ENCODE assay signal across 16 cellular contexts in genomic region chr3:148466143-148466542, GRCh38.
DNase-seq lines count a peak whose midpoint lies in the region; ATAC-seq and TF ChIP-seq lines count a peak whose summit lies in the region.
"Had no signal": no experiment of that assay in that cellular context is flagged by ENCODE, and none has a peak within 500 bp of the region (broad histone marks: within the 10 kb centered on the region; RNA-seq: fewer than 3 reads in every experiment).

No MANE protein-coding gene starts in this region.

- DNase-seq in GM03348 (ENCODE audit: low spot score) (peak; percentile 11), OCI-M2 (lab: John Stamatoyannopoulos, UW; ENCODE audit: unreplicated experiment) (peak; percentile 13), epithelial cell of proximal tubule (ENCODE audit: low read depth) (peak; percentile 19), neural progenitor cell (ENCODE audit: low spot score) (no peak), RWPE1 (ENCODE audit: low spot score) (no peak), OCI-LY7 (ENCODE audit: low spot score) (no peak)
- no peak for DNase-seq in activated CD4-positive, alpha-beta memory T cell treated with anti-CD3 and anti-CD28 coated beads for 36 hours
- DNase-seq: activated CD8-positive, alpha-beta memory T cell treated with anti-CD3 and anti-CD28 coated beads, Interleukin-2, amount 10 ng/mL, durations not matched to agents 7 days and 5 days; activated naive CD8-positive, alpha-beta T cell treated with anti-CD3 and anti-CD28 coated beads, Interleukin-2, amount 10 ng/mL, durations not matched to agents 7 days and 5 days; Peyer's patch; stimulated activated CD4-positive, alpha-beta T cell treated with anti-CD3 and anti-CD28 coated beads, Interleukin-4, amount 100 ng/mL, for 4 hours; stomach; T-helper 9 cell had no signal

- intact Hi-C loops in activated CD4-positive, alpha-beta memory T cell treated with anti-CD3 and anti-CD28 coated beads for 36 hours (cut with micrococcal nuclease), result no loop called here
- intact Hi-C loops in OCI-LY7 (cut with micrococcal nuclease; ENCODE audit: unreplicated experiment), result no loop called here

- H4K20me1 ChIP-seq in neural progenitor cell (ENCODE audit: low read depth) (no peaks in the 10 kb centered on the region), OCI-LY7 (ENCODE audit: insufficient read depth, low read length) (no peaks in the 10 kb centered on the region)

- H3K36me3 Mint-ChIP-seq in neural progenitor cell, result no peaks in the 10 kb centered on the region
- no peaks in the 10 kb centered on the region for H3K36me3 Mint-ChIP-seq in activated CD4-positive, alpha-beta memory T cell treated with anti-CD3 and anti-CD28 coated beads for 36 hours
- H3K36me3 Mint-ChIP-seq: activated CD8-positive, alpha-beta memory T cell treated with anti-CD3 and anti-CD28 coated beads, Interleukin-2, amount 10 ng/mL, durations not matched to agents 7 days and 5 days; activated naive CD8-positive, alpha-beta T cell treated with anti-CD3 and anti-CD28 coated beads, Interleukin-2, amount 10 ng/mL, durations not matched to agents 7 days and 5 days had no signal

- POLR2A ChIA-PET in RWPE1 (lab: Yijun Ruan, JAX; ENCODE audit: low non-redundant PET) (no interaction called here), OCI-LY7 (lab: Charles Lee) (no interaction called here)
- POLR2A ChIA-PET in activated CD4-positive, alpha-beta memory T cell treated with anti-CD3 and anti-CD28 coated beads for 36 hours (lab: Charles Lee), result no interaction called here

- no peak for ATAC-seq in GM21723 (IDR thresholded peaks at IDR 0.05; ENCODE audit: unreplicated experiment)
- ATAC-seq: activated CD8-positive, alpha-beta memory T cell treated with anti-CD3 and anti-CD28 coated beads, Interleukin-2, amount 10 ng/mL, durations not matched to agents 7 days and 5 days had no signal

- H3K79me2 ChIP-seq in neural progenitor cell (ENCODE audit: low read depth) (no peaks in the 10 kb centered on the region), OCI-LY7 (ENCODE audit: insufficient read depth, low read depth, low read length) (no peaks in the 10 kb centered on the region)

- H3K9ac ChIP-seq in neural progenitor cell, result no peak overlapping the region

- H3K4me1 ChIP-seq in neural progenitor cell, result no peaks in the 10 kb centered on the region
- H3K4me1 ChIP-seq in OCI-LY7 (ENCODE audit: insufficient read depth, low read length, poor library complexity, severe bottlenecking), result no peaks in the 10 kb centered on the region
- H3K4me1 ChIP-seq: Peyer's patch, stomach had no signal

- H3K27ac ChIP-seq in neural progenitor cell (no peak overlapping the region), RWPE1 (no peak overlapping the region), OCI-LY7 (ENCODE audit: low read depth, low read length, poor library complexity, severe bottlenecking) (no peak overlapping the region)
- H3K27ac ChIP-seq: C4-2B, Peyer's patch, stomach had no signal

- peaks cover 2% of the 10 kb centered on the region for H3K27me3 Mint-ChIP-seq in neural progenitor cell (ENCODE audit: insufficient read depth, low read depth)
- H3K27me3 Mint-ChIP-seq in activated CD4-positive, alpha-beta memory T cell treated with anti-CD3 and anti-CD28 coated beads for 36 hours, result no peaks in the 10 kb centered on the region
- H3K27me3 Mint-ChIP-seq: activated CD8-positive, alpha-beta memory T cell treated with anti-CD3 and anti-CD28 coated beads, Interleukin-2, amount 10 ng/mL, durations not matched to agents 7 days and 5 days; activated naive CD8-positive, alpha-beta T cell treated with anti-CD3 and anti-CD28 coated beads, Interleukin-2, amount 10 ng/mL, durations not matched to agents 7 days and 5 days had no signal

- H3K27ac Mint-ChIP-seq in neural progenitor cell, result peak overlapping the region; percentile 8
- no peak overlapping the region for H3K27ac Mint-ChIP-seq in activated CD4-positive, alpha-beta memory T cell treated with anti-CD3 and anti-CD28 coated beads for 36 hours
- H3K27ac Mint-ChIP-seq: activated CD8-positive, alpha-beta memory T cell treated with anti-CD3 and anti-CD28 coated beads, Interleukin-2, amount 10 ng/mL, durations not matched to agents 7 days and 5 days; activated naive CD8-positive, alpha-beta T cell treated with anti-CD3 and anti-CD28 coated beads, Interleukin-2, amount 10 ng/mL, durations not matched to agents 7 days and 5 days had no signal

- no peak for TF ChIP-seq CTCF in epithelial cell of proximal tubule (conservative IDR thresholded peaks at IDR 0.05; ENCODE audit: low read depth, low read length)
- TF ChIP-seq CTCF in neural progenitor cell (IDR thresholded peaks at IDR 0.05), result no peak
- no peak for TF ChIP-seq CTCF in RWPE1 (conservative IDR thresholded peaks at IDR 0.05; ENCODE audit: low read depth)
- no peak for TF ChIP-seq CTCF in OCI-LY7 (conservative IDR thresholded peaks at IDR 0.05; ENCODE audit: low read length)

- peaks cover 12% of the 10 kb centered on the region for H3K4me1 Mint-ChIP-seq in neural progenitor cell
- H3K4me1 Mint-ChIP-seq in activated CD4-positive, alpha-beta memory T cell treated with anti-CD3 and anti-CD28 coated beads for 36 hours (ENCODE audit: low read depth), result no peaks in the 10 kb centered on the region

- no peaks in the 10 kb centered on the region for H3K27me3 ChIP-seq in neural progenitor cell
- H3K27me3 ChIP-seq: Peyer's patch, stomach had no signal

- no peaks in the 10 kb centered on the region for H3K9me2 ChIP-seq in OCI-LY7 (ENCODE audit: insufficient read depth, low read length)

- H3K9me3 Mint-ChIP-seq in neural progenitor cell, result peaks cover 8% of the 10 kb centered on the region
- peaks cover 4% of the 10 kb centered on the region for H3K9me3 Mint-ChIP-seq in activated CD4-positive, alpha-beta memory T cell treated with anti-CD3 and anti-CD28 coated beads for 36 hours
- H3K9me3 Mint-ChIP-seq: activated naive CD8-positive, alpha-beta T cell treated with anti-CD3 and anti-CD28 coated beads, Interleukin-2, amount 10 ng/mL, durations not matched to agents 7 days and 5 days had no signal

- BruUV-seq in OCI-LY7 (replicated peaks; lab: Mats Ljungman, UMichigan), result no TSS peak

- CTCF ChIA-PET in RWPE1 (lab: Yijun Ruan, JAX) (no interaction called here), OCI-LY7 (lab: Charles Lee; ENCODE audit: unreplicated experiment) (no interaction called here)
- CTCF ChIA-PET in activated CD4-positive, alpha-beta memory T cell treated with anti-CD3 and anti-CD28 coated beads for 36 hours (lab: Charles Lee), result no interaction called here

- no peaks in the 10 kb centered on the region for H3F3A ChIP-seq in neural progenitor cell (ENCODE audit: low read depth)

- H2AFZ ChIP-seq in neural progenitor cell (replicated peaks), result no peak overlapping the region
- no peak overlapping the region for H2AFZ ChIP-seq in OCI-LY7 (ENCODE audit: low read length)

- H3K4me3 Mint-ChIP-seq in neural progenitor cell, result no peak overlapping the region
- H3K4me3 Mint-ChIP-seq in activated CD4-positive, alpha-beta memory T cell treated with anti-CD3 and anti-CD28 coated beads for 36 hours, result no peak overlapping the region
- H3K4me3 Mint-ChIP-seq: activated CD8-positive, alpha-beta memory T cell treated with anti-CD3 and anti-CD28 coated beads, Interleukin-2, amount 10 ng/mL, durations not matched to agents 7 days and 5 days; activated naive CD8-positive, alpha-beta T cell treated with anti-CD3 and anti-CD28 coated beads, Interleukin-2, amount 10 ng/mL, durations not matched to agents 7 days and 5 days had no signal

- H3K9me3 ChIP-seq in neural progenitor cell (ENCODE audit: low read depth) (no peaks in the 10 kb centered on the region), OCI-LY7 (ENCODE audit: low read length) (no peaks in the 10 kb centered on the region)
- H3K9me3 ChIP-seq: Peyer's patch, stomach had no signal

- H3K36me3 ChIP-seq in neural progenitor cell, result no peaks in the 10 kb centered on the region
- no peaks in the 10 kb centered on the region for H3K36me3 ChIP-seq in OCI-LY7 (ENCODE audit: insufficient read depth, low read length)
- H3K36me3 ChIP-seq: Peyer's patch, stomach had no signal

- no peak overlapping the region for H3K4me2 ChIP-seq in neural progenitor cell
- no peak overlapping the region for H3K4me2 ChIP-seq in OCI-LY7 (ENCODE audit: low read length)

- H3K4me3 ChIP-seq in epithelial cell of proximal tubule (ENCODE audit: low read depth, low read length), result no peak overlapping the region
- no peak overlapping the region for H3K4me3 ChIP-seq in neural progenitor cell
- no peak overlapping the region for H3K4me3 ChIP-seq in OCI-LY7 (ENCODE audit: low read depth, low read length, poor library complexity, severe bottlenecking)
- H3K4me3 ChIP-seq: lung, Peyer's patch, stomach had no signal

Comparison
In these comparisons a context has a peak if more than half of its experiments do, and no peak if none do; other contexts are left out.
1. DNase-seq: peak in GM03348 (single experiment), OCI-M2 (single experiment) and epithelial cell of proximal tubule (single experiment); none in neural progenitor cell (single experiment), RWPE1 (single experiment), activated CD4-positive, alpha-beta memory T cell treated with anti-CD3 and anti-CD28 coated beads for 36 hours (single experiment) and OCI-LY7 (single experiment).